11 cellular contexts compared by ENCODE assay signal in the genomic region with DNA sequence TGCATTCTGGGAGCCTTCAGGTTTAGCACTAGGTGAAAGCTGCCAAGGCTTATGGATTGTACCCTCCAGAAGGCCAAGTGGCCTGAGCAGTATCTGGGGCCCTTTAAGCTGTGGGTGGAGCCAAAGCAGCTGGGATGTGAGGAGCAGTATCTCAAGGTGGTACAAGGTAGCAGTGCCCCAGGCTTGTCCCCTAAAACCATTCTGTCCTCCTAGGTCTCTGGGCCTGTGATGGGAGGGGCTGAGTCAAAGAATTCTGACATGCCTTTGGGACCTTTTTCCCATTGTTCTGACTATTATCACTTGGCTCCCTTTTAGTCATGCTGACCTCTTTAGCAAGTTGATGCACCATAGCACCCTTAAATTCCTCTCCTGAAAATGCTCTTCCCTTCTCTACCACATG.
"Had no signal": no experiment of that assay in that cellular context is flagged by ENCODE, and none has a peak within 500 bp of the region (broad histone marks: within the 10 kb centered on the region; RNA-seq: fewer than 3 reads in every experiment).

No MANE protein-coding gene starts in this region.

- H3K4me3 ChIP-seq: GM23248, GM23338, HAP-1 had no signal

- H3K9me3 ChIP-seq: HAP-1 had no signal

- FAIRE-seq: H1, H54 had no signal

- H3K4me2 ChIP-seq: GM23338 had no signal

- ATAC-seq: GM23338, HCT116 had no signal

- H2AFZ ChIP-seq: GM23248, GM23338 had no signal

- H3K4me1 ChIP-seq: HAP-1 had no signal

- H3K27ac ChIP-seq: GM23248 had no signal

- DNase-seq: GM23248, GOT3, H7, H9, HCEC 1CT, HFFc6 had no signal

- H3K36me3 ChIP-seq: HAP-1 had no signal

- H3K9ac ChIP-seq: GM23248 had no signal
